In genomic region chr17:18257268-18257681, GRCh38 we compare ENCODE assay signal across 9 cellular contexts. TPM values are rescaled to one million over a fixed set of nuclear protein-coding genes. Genes with fewer than 3 reads are reported as not detected.
DNase-seq lines count a peak whose midpoint lies in the region; ATAC-seq, FAIRE-seq and TF ChIP-seq lines count a peak whose summit lies in the region.
"Had no signal": no experiment of that assay in that cellular context is flagged by ENCODE, and none has a peak within 500 bp of the region (broad histone marks: within the 10 kb centered on the region; RNA-seq: fewer than 3 reads in every experiment).

No MANE protein-coding gene starts in this region.

- H3K36me3 ChIP-seq in astrocyte (ENCODE audit: insufficient read depth, low read length) (peaks cover 14% of the 10 kb centered on the region), thymus (ENCODE audit: control insufficient read depth, insufficient read depth) (peaks cover 42% of the 10 kb centered on the region)

- peak overlapping the region; percentile 98 for H3K4me3 Mint-ChIP-seq in activated T-cell treated with anti-CD3 and anti-CD28 coated beads, Interleukin-2, amount 50 U/mL, for 24 hours
- H3K4me3 Mint-ChIP-seq in astrocyte (ENCODE audit: unreplicated experiment) = peak overlapping the region; percentile 98

- peaks cover 62% of the 10 kb centered on the region for H3K79me2 ChIP-seq in astrocyte (ENCODE audit: insufficient read depth, low read length)

- no peaks in the 10 kb centered on the region for H3K9me3 Mint-ChIP-seq in activated T-cell treated with anti-CD3 and anti-CD28 coated beads, Interleukin-2, amount 50 U/mL, for 24 hours
- H3K9me3 Mint-ChIP-seq in astrocyte (ENCODE audit: unreplicated experiment) = no peaks in the 10 kb centered on the region

- H3K9me3 ChIP-seq in astrocyte (ENCODE audit: insufficient read depth, low read depth, low read length) = no peaks in the 10 kb centered on the region
- H3K9me3 ChIP-seq in thymus (ENCODE audit: control insufficient read depth) = peaks cover 3% of the 10 kb centered on the region

- no peak overlapping the region for H2AFZ ChIP-seq in astrocyte (ENCODE audit: low read depth, low read length)

- no peaks in the 10 kb centered on the region for H3K27me3 ChIP-seq in astrocyte (ENCODE audit: insufficient read depth, low read length)
- no peaks in the 10 kb centered on the region for H3K27me3 ChIP-seq in layer of hippocampus (ENCODE audit: control insufficient read depth, insufficient read depth, low read length)
- no peaks in the 10 kb centered on the region for H3K27me3 ChIP-seq in thymus (ENCODE audit: control insufficient read depth, insufficient read depth)

- peak; percentile 42 for DNase-seq in activated T-cell treated with anti-CD3 and anti-CD28 coated beads, Interleukin-2, amount 50 U/mL, for 24 hours
- no peak for DNase-seq in activated T-cell treated with anti-CD3 and anti-CD28 coated beads for 4 hours
- DNase-seq in astrocyte (ENCODE audit: low read depth) = no peak
- no peak for DNase-seq in DMS 273 treated with DMSO at 0.1 percent for 48 hours (lab: John Stamatoyannopoulos, UW)
- no peak for DNase-seq in NOMO-1 (lab: John Stamatoyannopoulos, UW; ENCODE audit: unreplicated experiment in 2 of 2)

- peaks cover 26% of the 10 kb centered on the region for H3K4me1 ChIP-seq in astrocyte (ENCODE audit: insufficient read depth, low read length)
- peaks cover 31% of the 10 kb centered on the region for H3K4me1 ChIP-seq in thymus (ENCODE audit: control insufficient read depth, insufficient read depth, low read length)

- H3K27ac ChIP-seq in astrocyte (ENCODE audit: low read depth, low read length) (peak overlapping the region; percentile 90), layer of hippocampus (ENCODE audit: low read depth, low read length) (peak overlapping the region; percentile 90), thymus (ENCODE audit: low read depth) (no peak overlapping the region)

- FAIRE-seq in astrocyte (lab: Jason Lieb, UNC) = no peak
- FAIRE-seq: colon had no signal

- peaks cover 42% of the 10 kb centered on the region for H3K4me1 Mint-ChIP-seq in activated T-cell treated with anti-CD3 and anti-CD28 coated beads, Interleukin-2, amount 50 U/mL, for 24 hours (ENCODE audit: low read depth)
- H3K4me1 Mint-ChIP-seq in astrocyte (ENCODE audit: low read depth, unreplicated experiment) = peaks cover 21% of the 10 kb centered on the region

- 52% methylated on average over 12 of the region's 12 CpGs for WGBS in thymus

- H4K20me1 ChIP-seq in astrocyte (ENCODE audit: insufficient read depth, low read length) = peaks cover 59% of the 10 kb centered on the region

- no peaks in the 10 kb centered on the region for H3K27me3 Mint-ChIP-seq in activated T-cell treated with anti-CD3 and anti-CD28 coated beads, Interleukin-2, amount 50 U/mL, for 24 hours
- H3K27me3 Mint-ChIP-seq in astrocyte (ENCODE audit: low read depth, unreplicated experiment) = no peaks in the 10 kb centered on the region

- H3K4me2 ChIP-seq in astrocyte (ENCODE audit: low read length) = peak overlapping the region; percentile 92

- H3K4me3 ChIP-seq in astrocyte (ENCODE audit: insufficient read depth, low read depth, low read length) (peak overlapping the region; percentile 84), thymus (ENCODE audit: low read length) (peak overlapping the region; percentile 80)

- H3K27ac Mint-ChIP-seq in activated T-cell treated with anti-CD3 and anti-CD28 coated beads, Interleukin-2, amount 50 U/mL, for 24 hours = peak overlapping the region; percentile 95
- H3K27ac Mint-ChIP-seq in astrocyte (ENCODE audit: unreplicated experiment) = peak overlapping the region; percentile 97

- no peak for TF ChIP-seq CTCF in astrocyte (IDR thresholded peaks at IDR 0.05; ENCODE audit: insufficient read depth, low read depth, low read length)

- ATAC-seq in GM19455 (IDR thresholded peaks at IDR 0.05; ENCODE audit: unreplicated experiment) = no peak

- peaks cover 53% of the 10 kb centered on the region for H3K36me3 Mint-ChIP-seq in activated T-cell treated with anti-CD3 and anti-CD28 coated beads, Interleukin-2, amount 50 U/mL, for 24 hours (ENCODE audit: low read depth)
- H3K36me3 Mint-ChIP-seq in astrocyte (ENCODE audit: low read depth, unreplicated experiment) = peaks cover 8% of the 10 kb centered on the region

- peak overlapping the region; percentile 95 for H3K9ac ChIP-seq in astrocyte (ENCODE audit: low read length)

RNA-seq across cellular contexts. Expression of gene FLII, which starts 1.3 kb away (rescaled TPM):
- 227 and 257 TPM in 2 replicates for total RNA-seq in astrocyte
- polyA plus RNA-seq in thymus = 195 TPM

RNA-seq across cellular contexts. Expression of gene MIEF2, which starts 3.2 kb away (rescaled TPM):
- total RNA-seq in astrocyte = 11.6 and 14.1 TPM in 2 replicates
- 8.5 TPM for polyA plus RNA-seq in thymus

RNA-seq across cellular contexts. Expression of gene LLGL1, which starts 31.8 kb away (rescaled TPM):
- total RNA-seq in astrocyte = 43.5 and 44.6 TPM in 2 replicates
- 8.3 TPM for polyA plus RNA-seq in thymus

RNA-seq across cellular contexts. Expression of gene TOP3A, which starts 57.5 kb away (rescaled TPM):
- 28.8 and 31.0 TPM in 2 replicates for total RNA-seq in astrocyte
- 23.5 TPM for polyA plus RNA-seq in thymus

RNA-seq across cellular contexts. Expression of gene SMCR8, which starts 57.8 kb away (rescaled TPM):
- 20.3 and 20.4 TPM in 2 replicates for total RNA-seq in astrocyte
- polyA plus RNA-seq in thymus = 7.3 TPM
